ENCODE assay signal across 1 cellular context in the genomic region with DNA sequence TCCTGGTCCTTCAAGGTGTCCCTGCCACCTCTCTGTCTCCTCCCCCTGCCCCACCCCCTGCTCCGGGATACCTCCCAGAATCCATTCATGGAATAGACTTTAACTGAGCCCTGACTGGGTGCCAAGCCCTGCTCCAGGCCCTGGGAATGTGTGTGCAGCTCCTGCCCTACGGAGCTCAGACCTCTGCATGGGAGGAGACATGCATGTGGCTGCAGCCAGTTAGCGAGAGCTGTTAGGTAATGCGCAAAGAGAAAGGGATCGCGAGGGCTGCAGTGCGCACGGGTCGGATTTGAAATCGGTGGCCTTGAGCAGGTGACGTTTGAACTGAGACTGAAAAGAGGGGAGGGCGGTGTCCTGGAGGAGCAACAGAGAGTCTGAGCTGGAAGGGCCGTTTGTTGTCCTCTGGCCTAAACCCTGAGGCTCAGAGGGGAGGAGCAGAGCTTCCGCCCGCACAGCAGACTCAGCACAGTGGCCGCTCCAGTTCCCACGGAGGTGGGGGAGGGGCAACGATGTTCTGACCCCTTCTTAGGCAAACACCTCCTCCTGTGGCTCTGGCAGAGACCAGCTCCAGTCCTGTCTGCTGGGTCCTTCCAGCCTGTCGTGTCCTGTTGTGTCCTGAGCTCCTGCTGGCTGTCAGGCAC.
TF ChIP-seq lines count a peak whose summit lies in the region.

No MANE protein-coding gene starts in this region.

TF ChIP-seq in HepG2, 621 proteins besides CTCF, POLR2A, EP300 and RAD21 (continues in another document):
- no peak for TF ChIP-seq ATM (IDR thresholded peaks at IDR 0.05; ENCODE audit: borderline replicate concordance)
- no peak for TF ChIP-seq MED8 (CRISPR knock-in tag; IDR thresholded peaks at IDR 0.05; ENCODE audit: insufficient replicate concordance)
- no peak for TF ChIP-seq STAG1 (CRISPR knock-in tag; IDR thresholded peaks at IDR 0.05)
- TF ChIP-seq, protein P1, sequence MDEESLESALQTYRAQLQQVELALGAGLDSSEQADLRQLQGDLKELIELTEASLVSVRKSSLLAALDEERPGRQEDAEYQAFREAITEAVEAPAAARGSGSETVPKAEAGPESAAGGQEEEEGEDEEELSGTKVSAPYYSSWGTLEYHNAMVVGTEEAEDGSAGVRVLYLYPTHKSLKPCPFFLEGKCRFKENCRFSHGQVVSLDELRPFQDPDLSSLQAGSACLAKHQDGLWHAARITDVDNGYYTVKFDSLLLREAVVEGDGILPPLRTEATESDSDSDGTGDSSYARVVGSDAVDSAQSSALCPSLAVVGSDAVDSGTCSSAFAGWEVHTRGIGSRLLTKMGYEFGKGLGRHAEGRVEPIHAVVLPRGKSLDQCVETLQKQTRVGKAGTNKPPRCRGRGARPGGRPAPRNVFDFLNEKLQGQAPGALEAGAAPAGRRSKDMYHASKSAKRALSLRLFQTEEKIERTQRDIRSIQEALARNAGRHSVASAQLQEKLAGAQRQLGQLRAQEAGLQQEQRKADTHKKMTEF (CRISPR knock-in tag; IDR thresholded peaks at IDR 0.05) = peak; percentile 69
- no peak for TF ChIP-seq ZNF230 (CRISPR knock-in tag; IDR thresholded peaks at IDR 0.05)
- TF ChIP-seq, protein P2, sequence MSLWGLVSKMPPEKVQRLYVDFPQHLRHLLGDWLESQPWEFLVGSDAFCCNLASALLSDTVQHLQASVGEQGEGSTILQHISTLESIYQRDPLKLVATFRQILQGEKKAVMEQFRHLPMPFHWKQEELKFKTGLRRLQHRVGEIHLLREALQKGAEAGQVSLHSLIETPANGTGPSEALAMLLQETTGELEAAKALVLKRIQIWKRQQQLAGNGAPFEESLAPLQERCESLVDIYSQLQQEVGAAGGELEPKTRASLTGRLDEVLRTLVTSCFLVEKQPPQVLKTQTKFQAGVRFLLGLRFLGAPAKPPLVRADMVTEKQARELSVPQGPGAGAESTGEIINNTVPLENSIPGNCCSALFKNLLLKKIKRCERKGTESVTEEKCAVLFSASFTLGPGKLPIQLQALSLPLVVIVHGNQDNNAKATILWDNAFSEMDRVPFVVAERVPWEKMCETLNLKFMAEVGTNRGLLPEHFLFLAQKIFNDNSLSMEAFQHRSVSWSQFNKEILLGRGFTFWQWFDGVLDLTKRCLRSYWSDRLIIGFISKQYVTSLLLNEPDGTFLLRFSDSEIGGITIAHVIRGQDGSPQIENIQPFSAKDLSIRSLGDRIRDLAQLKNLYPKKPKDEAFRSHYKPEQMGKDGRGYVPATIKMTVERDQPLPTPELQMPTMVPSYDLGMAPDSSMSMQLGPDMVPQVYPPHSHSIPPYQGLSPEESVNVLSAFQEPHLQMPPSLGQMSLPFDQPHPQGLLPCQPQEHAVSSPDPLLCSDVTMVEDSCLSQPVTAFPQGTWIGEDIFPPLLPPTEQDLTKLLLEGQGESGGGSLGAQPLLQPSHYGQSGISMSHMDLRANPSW (CRISPR knock-in tag; IDR thresholded peaks at IDR 0.05; ENCODE audit: borderline replicate concordance) = no peak
- no peak for TF ChIP-seq KLF11 (CRISPR knock-in tag; IDR thresholded peaks at IDR 0.05)
- no peak for TF ChIP-seq PCBP2 (optimal IDR thresholded peaks at IDR 0.05; ENCODE audit: low read depth, low read length, poor library complexity, severe bottlenecking)
- TF ChIP-seq, protein P3, sequence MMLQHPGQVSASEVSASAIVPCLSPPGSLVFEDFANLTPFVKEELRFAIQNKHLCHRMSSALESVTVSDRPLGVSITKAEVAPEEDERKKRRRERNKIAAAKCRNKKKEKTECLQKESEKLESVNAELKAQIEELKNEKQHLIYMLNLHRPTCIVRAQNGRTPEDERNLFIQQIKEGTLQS (CRISPR knock-in tag; IDR thresholded peaks at IDR 0.05) = no peak
- TF ChIP-seq RARA (CRISPR knock-in tag; IDR thresholded peaks at IDR 0.05) = peak; percentile 62
- no peak for TF ChIP-seq ADNP (CRISPR knock-in tag; IDR thresholded peaks at IDR 0.05)
- TF ChIP-seq ZNF430 (CRISPR knock-in tag; IDR thresholded peaks at IDR 0.05) = peak; percentile 57; the same call in 1 of the 2 replicates
- TF ChIP-seq SYNCRIP (IDR thresholded peaks at IDR 0.05; ENCODE audit: insufficient read depth, low read depth, low read length) = no peak
- no peak for TF ChIP-seq PHF5A (CRISPR knock-in tag; IDR thresholded peaks at IDR 0.05; ENCODE audit: low read depth, unreplicated experiment)
- TF ChIP-seq ZNF264 (CRISPR knock-in tag; IDR thresholded peaks at IDR 0.05) = no peak
- TF ChIP-seq ZNF724P (CRISPR knock-in tag; IDR thresholded peaks at IDR 0.05; ENCODE audit: borderline replicate concordance) = 0 out of 2 replicates have a peak, but pooled peaks have one; percentile 44
- TF ChIP-seq PAF1 (CRISPR knock-in tag; IDR thresholded peaks at IDR 0.05) = no peak
- no peak for TF ChIP-seq ZFP36L1 (CRISPR knock-in tag; IDR thresholded peaks at IDR 0.05)
- no peak for TF ChIP-seq RARG (CRISPR knock-in tag; IDR thresholded peaks at IDR 0.05; ENCODE audit: low read depth)
- TF ChIP-seq ZSCAN12 (CRISPR knock-in tag; IDR thresholded peaks at IDR 0.05) = no peak
- TF ChIP-seq, protein P4, sequence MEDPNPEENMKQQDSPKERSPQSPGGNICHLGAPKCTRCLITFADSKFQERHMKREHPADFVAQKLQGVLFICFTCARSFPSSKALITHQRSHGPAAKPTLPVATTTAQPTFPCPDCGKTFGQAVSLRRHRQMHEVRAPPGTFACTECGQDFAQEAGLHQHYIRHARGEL (CRISPR knock-in tag; IDR thresholded peaks at IDR 0.05) = no peak
- TF ChIP-seq ZNF124 (CRISPR knock-in tag; IDR thresholded peaks at IDR 0.05) = no peak
- TF ChIP-seq, protein P5, sequence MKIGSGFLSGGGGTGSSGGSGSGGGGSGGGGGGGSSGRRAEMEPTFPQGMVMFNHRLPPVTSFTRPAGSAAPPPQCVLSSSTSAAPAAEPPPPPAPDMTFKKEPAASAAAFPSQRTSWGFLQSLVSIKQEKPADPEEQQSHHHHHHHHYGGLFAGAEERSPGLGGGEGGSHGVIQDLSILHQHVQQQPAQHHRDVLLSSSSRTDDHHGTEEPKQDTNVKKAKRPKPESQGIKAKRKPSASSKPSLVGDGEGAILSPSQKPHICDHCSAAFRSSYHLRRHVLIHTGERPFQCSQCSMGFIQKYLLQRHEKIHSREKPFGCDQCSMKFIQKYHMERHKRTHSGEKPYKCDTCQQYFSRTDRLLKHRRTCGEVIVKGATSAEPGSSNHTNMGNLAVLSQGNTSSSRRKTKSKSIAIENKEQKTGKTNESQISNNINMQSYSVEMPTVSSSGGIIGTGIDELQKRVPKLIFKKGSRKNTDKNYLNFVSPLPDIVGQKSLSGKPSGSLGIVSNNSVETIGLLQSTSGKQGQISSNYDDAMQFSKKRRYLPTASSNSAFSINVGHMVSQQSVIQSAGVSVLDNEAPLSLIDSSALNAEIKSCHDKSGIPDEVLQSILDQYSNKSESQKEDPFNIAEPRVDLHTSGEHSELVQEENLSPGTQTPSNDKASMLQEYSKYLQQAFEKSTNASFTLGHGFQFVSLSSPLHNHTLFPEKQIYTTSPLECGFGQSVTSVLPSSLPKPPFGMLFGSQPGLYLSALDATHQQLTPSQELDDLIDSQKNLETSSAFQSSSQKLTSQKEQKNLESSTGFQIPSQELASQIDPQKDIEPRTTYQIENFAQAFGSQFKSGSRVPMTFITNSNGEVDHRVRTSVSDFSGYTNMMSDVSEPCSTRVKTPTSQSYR (CRISPR knock-in tag; IDR thresholded peaks at IDR 0.05; ENCODE audit: borderline replicate concordance) = peak; percentile 98
- no peak for TF ChIP-seq ZKSCAN5 (CRISPR knock-in tag; IDR thresholded peaks at IDR 0.05)
- TF ChIP-seq, protein P6, sequence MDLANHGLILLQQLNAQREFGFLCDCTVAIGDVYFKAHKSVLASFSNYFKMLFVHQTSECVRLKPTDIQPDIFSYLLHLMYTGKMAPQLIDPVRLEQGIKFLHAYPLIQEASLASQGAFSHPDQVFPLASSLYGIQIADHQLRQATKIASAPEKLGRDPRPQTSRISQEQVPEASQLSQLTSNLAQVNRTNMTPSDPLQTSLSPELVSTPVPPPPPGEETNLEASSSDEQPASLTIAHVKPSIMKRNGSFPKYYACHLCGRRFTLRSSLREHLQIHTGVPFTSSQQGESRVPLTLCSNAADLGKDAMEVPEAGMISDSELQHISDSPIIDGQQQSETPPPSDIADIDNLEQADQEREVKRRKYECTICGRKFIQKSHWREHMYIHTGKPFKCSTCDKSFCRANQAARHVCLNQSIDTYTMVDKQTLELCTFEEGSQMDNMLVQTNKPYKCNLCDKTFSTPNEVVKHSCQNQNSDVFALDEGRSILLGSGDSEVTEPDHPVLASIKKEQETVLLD (CRISPR knock-in tag; IDR thresholded peaks at IDR 0.05; ENCODE audit: low read depth) = no peak
- TF ChIP-seq, protein P7, sequence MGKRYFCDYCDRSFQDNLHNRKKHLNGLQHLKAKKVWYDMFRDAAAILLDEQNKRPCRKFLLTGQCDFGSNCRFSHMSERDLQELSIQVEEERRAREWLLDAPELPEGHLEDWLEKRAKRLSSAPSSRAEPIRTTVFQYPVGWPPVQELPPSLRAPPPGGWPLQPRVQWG (CRISPR knock-in tag; IDR thresholded peaks at IDR 0.05; ENCODE audit: borderline replicate concordance, low read depth) = no peak
- TF ChIP-seq ETV5 (CRISPR knock-in tag; IDR thresholded peaks at IDR 0.05; ENCODE audit: borderline replicate concordance) = peak; percentile 78
- no peak for TF ChIP-seq TBL1XR1 (IDR thresholded peaks at IDR 0.05; ENCODE audit: borderline replicate concordance, low read length, partially characterized antibody)
- TF ChIP-seq TCF7 (IDR thresholded peaks at IDR 0.05; ENCODE audit: low read depth) = no peak
- no peak for TF ChIP-seq GLI4 (CRISPR knock-in tag; IDR thresholded peaks at IDR 0.05; ENCODE audit: borderline replicate concordance)
- TF ChIP-seq, protein P8, sequence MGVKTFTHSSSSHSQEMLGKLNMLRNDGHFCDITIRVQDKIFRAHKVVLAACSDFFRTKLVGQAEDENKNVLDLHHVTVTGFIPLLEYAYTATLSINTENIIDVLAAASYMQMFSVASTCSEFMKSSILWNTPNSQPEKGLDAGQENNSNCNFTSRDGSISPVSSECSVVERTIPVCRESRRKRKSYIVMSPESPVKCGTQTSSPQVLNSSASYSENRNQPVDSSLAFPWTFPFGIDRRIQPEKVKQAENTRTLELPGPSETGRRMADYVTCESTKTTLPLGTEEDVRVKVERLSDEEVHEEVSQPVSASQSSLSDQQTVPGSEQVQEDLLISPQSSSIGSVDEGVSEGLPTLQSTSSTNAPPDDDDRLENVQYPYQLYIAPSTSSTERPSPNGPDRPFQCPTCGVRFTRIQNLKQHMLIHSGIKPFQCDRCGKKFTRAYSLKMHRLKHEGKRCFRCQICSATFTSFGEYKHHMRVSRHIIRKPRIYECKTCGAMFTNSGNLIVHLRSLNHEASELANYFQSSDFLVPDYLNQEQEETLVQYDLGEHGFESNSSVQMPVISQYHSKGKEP (CRISPR knock-in tag; IDR thresholded peaks at IDR 0.05) = no peak
- TF ChIP-seq, protein P9, sequence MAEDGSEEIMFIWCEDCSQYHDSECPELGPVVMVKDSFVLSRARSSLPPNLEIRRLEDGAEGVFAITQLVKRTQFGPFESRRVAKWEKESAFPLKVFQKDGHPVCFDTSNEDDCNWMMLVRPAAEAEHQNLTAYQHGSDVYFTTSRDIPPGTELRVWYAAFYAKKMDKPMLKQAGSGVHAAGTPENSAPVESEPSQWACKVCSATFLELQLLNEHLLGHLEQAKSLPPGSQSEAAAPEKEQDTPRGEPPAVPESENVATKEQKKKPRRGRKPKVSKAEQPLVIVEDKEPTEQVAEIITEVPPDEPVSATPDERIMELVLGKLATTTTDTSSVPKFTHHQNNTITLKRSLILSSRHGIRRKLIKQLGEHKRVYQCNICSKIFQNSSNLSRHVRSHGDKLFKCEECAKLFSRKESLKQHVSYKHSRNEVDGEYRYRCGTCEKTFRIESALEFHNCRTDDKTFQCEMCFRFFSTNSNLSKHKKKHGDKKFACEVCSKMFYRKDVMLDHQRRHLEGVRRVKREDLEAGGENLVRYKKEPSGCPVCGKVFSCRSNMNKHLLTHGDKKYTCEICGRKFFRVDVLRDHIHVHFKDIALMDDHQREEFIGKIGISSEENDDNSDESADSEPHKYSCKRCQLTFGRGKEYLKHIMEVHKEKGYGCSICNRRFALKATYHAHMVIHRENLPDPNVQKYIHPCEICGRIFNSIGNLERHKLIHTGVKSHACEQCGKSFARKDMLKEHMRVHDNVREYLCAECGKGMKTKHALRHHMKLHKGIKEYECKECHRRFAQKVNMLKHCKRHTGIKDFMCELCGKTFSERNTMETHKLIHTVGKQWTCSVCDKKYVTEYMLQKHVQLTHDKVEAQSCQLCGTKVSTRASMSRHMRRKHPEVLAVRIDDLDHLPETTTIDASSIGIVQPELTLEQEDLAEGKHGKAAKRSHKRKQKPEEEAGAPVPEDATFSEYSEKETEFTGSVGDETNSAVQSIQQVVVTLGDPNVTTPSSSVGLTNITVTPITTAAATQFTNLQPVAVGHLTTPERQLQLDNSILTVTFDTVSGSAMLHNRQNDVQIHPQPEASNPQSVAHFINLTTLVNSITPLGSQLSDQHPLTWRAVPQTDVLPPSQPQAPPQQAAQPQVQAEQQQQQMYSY (CRISPR knock-in tag; IDR thresholded peaks at IDR 0.05) = peak; percentile 47; the same call in 1 of the 2 replicates
- no peak for TF ChIP-seq ERF (CRISPR knock-in tag; IDR thresholded peaks at IDR 0.05)
- TF ChIP-seq, protein P10, sequence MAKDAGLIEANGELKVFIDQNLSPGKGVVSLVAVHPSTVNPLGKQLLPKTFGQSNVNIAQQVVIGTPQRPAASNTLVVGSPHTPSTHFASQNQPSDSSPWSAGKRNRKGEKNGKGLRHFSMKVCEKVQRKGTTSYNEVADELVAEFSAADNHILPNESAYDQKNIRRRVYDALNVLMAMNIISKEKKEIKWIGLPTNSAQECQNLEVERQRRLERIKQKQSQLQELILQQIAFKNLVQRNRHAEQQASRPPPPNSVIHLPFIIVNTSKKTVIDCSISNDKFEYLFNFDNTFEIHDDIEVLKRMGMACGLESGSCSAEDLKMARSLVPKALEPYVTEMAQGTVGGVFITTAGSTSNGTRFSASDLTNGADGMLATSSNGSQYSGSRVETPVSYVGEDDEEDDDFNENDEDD (CRISPR knock-in tag; IDR thresholded peaks at IDR 0.05; ENCODE audit: borderline replicate concordance) = peak; percentile 51; the same call in 1 of the 2 replicates
- TF ChIP-seq ZNF34 (CRISPR knock-in tag; IDR thresholded peaks at IDR 0.05; ENCODE audit: borderline replicate concordance) = 0 out of 2 replicates have a peak, but pooled peaks have one; percentile 30
- no peak for TF ChIP-seq ZSCAN22 (CRISPR knock-in tag; IDR thresholded peaks at IDR 0.05)
- no peak for TF ChIP-seq PHF8 (CRISPR knock-in tag; IDR thresholded peaks at IDR 0.05)
- TF ChIP-seq, protein P11, sequence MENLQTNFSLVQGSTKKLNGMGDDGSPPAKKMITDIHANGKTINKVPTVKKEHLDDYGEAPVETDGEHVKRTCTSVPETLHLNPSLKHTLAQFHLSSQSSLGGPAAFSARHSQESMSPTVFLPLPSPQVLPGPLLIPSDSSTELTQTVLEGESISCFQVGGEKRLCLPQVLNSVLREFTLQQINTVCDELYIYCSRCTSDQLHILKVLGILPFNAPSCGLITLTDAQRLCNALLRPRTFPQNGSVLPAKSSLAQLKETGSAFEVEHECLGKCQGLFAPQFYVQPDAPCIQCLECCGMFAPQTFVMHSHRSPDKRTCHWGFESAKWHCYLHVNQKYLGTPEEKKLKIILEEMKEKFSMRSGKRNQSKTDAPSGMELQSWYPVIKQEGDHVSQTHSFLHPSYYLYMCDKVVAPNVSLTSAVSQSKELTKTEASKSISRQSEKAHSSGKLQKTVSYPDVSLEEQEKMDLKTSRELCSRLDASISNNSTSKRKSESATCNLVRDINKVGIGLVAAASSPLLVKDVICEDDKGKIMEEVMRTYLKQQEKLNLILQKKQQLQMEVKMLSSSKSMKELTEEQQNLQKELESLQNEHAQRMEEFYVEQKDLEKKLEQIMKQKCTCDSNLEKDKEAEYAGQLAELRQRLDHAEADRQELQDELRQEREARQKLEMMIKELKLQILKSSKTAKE (CRISPR knock-in tag; IDR thresholded peaks at IDR 0.05; ENCODE audit: borderline replicate concordance) = no peak
- no peak for TF ChIP-seq SMARCC2 (IDR thresholded peaks at IDR 0.05)
